Comparison of ENCODE assay signal across 20 cellular contexts in the genomic region with DNA sequence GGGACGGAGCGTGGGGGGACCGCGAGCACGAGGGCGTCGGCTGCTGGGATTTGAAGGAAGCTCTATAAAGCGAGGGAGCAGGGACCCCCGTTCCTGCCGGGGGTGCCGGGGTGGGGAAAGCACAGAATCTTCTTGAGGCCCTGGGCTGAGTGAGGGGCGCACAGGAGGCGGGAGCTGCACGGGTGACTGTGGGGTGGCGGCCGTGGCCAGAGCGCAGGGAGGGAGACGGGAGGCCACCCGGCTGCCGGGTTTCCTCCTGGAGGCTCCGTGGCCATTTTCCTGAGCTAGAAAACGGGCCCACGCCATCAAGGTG.
DNase-seq lines count a peak whose midpoint lies in the region; ATAC-seq and TF ChIP-seq lines count a peak whose summit lies in the region.
"Had no signal": no experiment of that assay in that cellular context is flagged by ENCODE, and none has a peak within 500 bp of the region (broad histone marks: within the 10 kb centered on the region; RNA-seq: fewer than 3 reads in every experiment).

No MANE protein-coding gene starts in this region.

- H3K36me3 ChIP-seq in SK-N-SH (replicated peaks in 1 of 2; ENCODE audit: control insufficient read depth in 1 of 2, insufficient read depth in 2 of 2, low read length in 1 of 2) = no peaks in the 10 kb centered on the region
- H3K36me3 ChIP-seq in testis (ENCODE audit: low read depth, missing control alignments) = no peaks in the 10 kb centered on the region

- H4K20me1 ChIP-seq in SK-N-SH (ENCODE audit: insufficient read depth) = no peaks in the 10 kb centered on the region

- TF ChIP-seq RAD21 in SK-N-SH (IDR thresholded peaks at IDR 0.05; ENCODE audit: low read length) = no peak

- H3K9me2 ChIP-seq in SK-N-SH = no peaks in the 10 kb centered on the region

- WGBS in SK-N-SH (ENCODE audit: low lambda C conversion rate) = 78% methylated on average over 19 of the region's 23 CpGs
- WGBS in testis, 2 donors = 68 to 76% methylated on average over 22 to 23 of the region's 23 CpGs

- no peak for TF ChIP-seq POLR2A in testis (IDR thresholded peaks at IDR 0.05)

- no peaks in the 10 kb centered on the region for H3K79me2 ChIP-seq in SK-N-SH (ENCODE audit: insufficient read depth)

- peak; percentile 20 for DNase-seq in SK-N-SH
- DNase-seq in testis = no peak
- no peak for DNase-seq in activated CD4-positive, alpha-beta T cell treated with anti-CD3 and anti-CD28 coated beads, Interleukin-2, amount 50 U/mL, for 48 hours
- no peak for DNase-seq in CD1c-positive myeloid dendritic cell (ENCODE audit: extremely low spot score)
- DNase-seq: AML-193; CD4-positive, CD25-positive, alpha-beta regulatory T cell; CD8-positive, alpha-beta memory T cell; DMS 273 treated with DMSO at 0.1 percent for 48 hours; DMS53; DND-41; EL; HCEC 1CT; KBM-7 had no signal

- intact Hi-C loops in testis (cut with DNase I; ENCODE audit: low total_unique reads) = no loop called here

- peak overlapping the region; percentile 68 to 91 (median 89) for H3K27ac Mint-ChIP-seq in nephron
- H3K27ac Mint-ChIP-seq: CD4-positive, CD25-positive, alpha-beta regulatory T cell; CD8-positive, alpha-beta memory T cell; IgD-negative memory B cell had no signal

- no peaks in the 10 kb centered on the region for H3K27me3 ChIP-seq in SK-N-SH (ENCODE audit: insufficient read depth)
- no peaks in the 10 kb centered on the region for H3K27me3 ChIP-seq in testis

- no peak overlapping the region for H3K4me2 ChIP-seq in SK-N-SH
- H3K4me2 ChIP-seq: A549 had no signal

- no peak for TF ChIP-seq EP300 in SK-N-SH (IDR thresholded peaks at IDR 0.05; ENCODE audit: borderline replicate concordance in 1 of 2, low read depth in 1 of 2, low read length in 1 of 2)

- no peaks in the 10 kb centered on the region for H3K36me3 Mint-ChIP-seq in nephron (ENCODE audit: low read depth)
- H3K36me3 Mint-ChIP-seq: CD4-positive, CD25-positive, alpha-beta regulatory T cell; CD8-positive, alpha-beta memory T cell; IgD-negative memory B cell had no signal

- H3K9me3 ChIP-seq in SK-N-SH = 0 out of 2 replicates have a peak, but pooled peaks cover 3% of the 10 kb centered on the region
- H3K9me3 ChIP-seq in testis = no peaks in the 10 kb centered on the region
- H3K9me3 ChIP-seq: A549 had no signal

- ATAC-seq in SK-N-SH treated with all-trans-retinoic acid at 6 μM for 48 hours (no peak), GM21737 (IDR thresholded peaks at IDR 0.05; ENCODE audit: unreplicated experiment) (no peak)
- ATAC-seq: A549, GM12878 had no signal

- no peak overlapping the region for H3K9ac ChIP-seq in SK-N-SH

- H3K9me3 Mint-ChIP-seq in nephron = peaks cover 2% of the 10 kb centered on the region
- H3K9me3 Mint-ChIP-seq: CD4-positive, CD25-positive, alpha-beta regulatory T cell; CD8-positive, alpha-beta memory T cell had no signal

- H3K27ac ChIP-seq in SK-N-SH (ENCODE audit: low read depth in 2 of 2, low read length in 1 of 2) (no peak overlapping the region), testis (no peak overlapping the region)
- H3K27ac ChIP-seq: 22Rv1, A549 had no signal

- no peaks in the 10 kb centered on the region for H3K27me3 Mint-ChIP-seq in nephron (ENCODE audit: low read depth)
- H3K27me3 Mint-ChIP-seq: CD8-positive, alpha-beta memory T cell had no signal

- CTCF ChIA-PET in SK-N-SH (lab: Yijun Ruan, JAX) = interaction anchor here (0.6 to 0.9 kb wide), 2 partner anchors 69 to 193 kb away, joined by 3 to 5 read pairs; no protein-coding TSS in a partner anchor

- POLR2A ChIA-PET in SK-N-SH (lab: Yijun Ruan, JAX) = no interaction called here

- H3K4me1 ChIP-seq in SK-N-SH (ENCODE audit: control insufficient read depth in 1 of 2, insufficient read depth in 2 of 2, low read depth in 1 of 2, low read length in 1 of 2) = peaks cover 0 to 9% of the 10 kb centered on the region in 2 experiments; a peak in 2 of 4 replicates
- peaks cover 8% of the 10 kb centered on the region for H3K4me1 ChIP-seq in testis
- H3K4me1 ChIP-seq: A549 had no signal

- H3K4me3 ChIP-seq in SK-N-SH (ENCODE audit: low read depth in 2 of 2, low read length in 1 of 2) (no peak overlapping the region), testis (peak overlapping the region; percentile 15 to 29)
- H3K4me3 ChIP-seq: A549, GM12878 had no signal

- TF ChIP-seq CTCF in SK-N-SH (IDR thresholded peaks at IDR 0.05) (no peak), nephron (IDR thresholded peaks at IDR 0.05; ENCODE audit: unreplicated experiment in 3 of 3) (no peak), testis (IDR thresholded peaks at IDR 0.05) (no peak)

- H3K4me1 Mint-ChIP-seq in nephron = peaks cover 42% of the 10 kb centered on the region
- H3K4me1 Mint-ChIP-seq: CD4-positive, CD25-positive, alpha-beta regulatory T cell; CD8-positive, alpha-beta memory T cell; IgD-negative memory B cell had no signal

- H2AFZ ChIP-seq in SK-N-SH (ENCODE audit: low read depth) = no peak overlapping the region

- no peak overlapping the region for H3K4me3 Mint-ChIP-seq in nephron
- H3K4me3 Mint-ChIP-seq: CD4-positive, CD25-positive, alpha-beta regulatory T cell; CD8-positive, alpha-beta memory T cell; IgD-negative memory B cell had no signal

- H3F3A ChIP-seq in SK-N-SH (replicated peaks; ENCODE audit: insufficient read depth) = no peaks in the 10 kb centered on the region

TF ChIP-seq in SK-N-SH, 30 proteins besides CTCF, POLR2A, EP300 and RAD21 (continues in another document):
- TF ChIP-seq YY1 (IDR thresholded peaks at IDR 0.05; ENCODE audit: low read depth) (no peak), USF2 (IDR thresholded peaks at IDR 0.05; ENCODE audit: borderline replicate concordance, low read depth, low read length) (no peak), TCF12 (IDR thresholded peaks at IDR 0.05) (no peak), MEF2A (IDR thresholded peaks at IDR 0.05; ENCODE audit: borderline replicate concordance, low read depth) (no peak), GABPA (IDR thresholded peaks at IDR 0.05; ENCODE audit: low read depth) (no peak), NFIC (IDR thresholded peaks at IDR 0.05; ENCODE audit: borderline replicate concordance) (no peak), RCOR1 (IDR thresholded peaks at IDR 0.05; ENCODE audit: low read length) (no peak)
- TF ChIP-seq, protein P1, sequence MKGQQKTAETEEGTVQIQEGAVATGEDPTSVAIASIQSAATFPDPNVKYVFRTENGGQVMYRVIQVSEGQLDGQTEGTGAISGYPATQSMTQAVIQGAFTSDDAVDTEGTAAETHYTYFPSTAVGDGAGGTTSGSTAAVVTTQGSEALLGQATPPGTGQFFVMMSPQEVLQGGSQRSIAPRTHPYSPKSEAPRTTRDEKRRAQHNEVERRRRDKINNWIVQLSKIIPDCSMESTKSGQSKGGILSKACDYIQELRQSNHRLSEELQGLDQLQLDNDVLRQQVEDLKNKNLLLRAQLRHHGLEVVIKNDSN (IDR thresholded peaks at IDR 0.05; ENCODE audit: borderline replicate concordance, low read depth) = no peak

TF ChIP-seq in SK-N-SH treated with all-trans-retinoic acid at 6 μM for 48 hours, 23 proteins besides CTCF, POLR2A, EP300 and RAD21 (continues in another document):
- no peak for TF ChIP-seq ZFP3 (CRISPR knock-in tag; IDR thresholded peaks at IDR 0.05)
- TF ChIP-seq CREB5 (CRISPR knock-in tag; IDR thresholded peaks at IDR 0.05; ENCODE audit: low read depth) = no peak
- TF ChIP-seq RARB (CRISPR knock-in tag; IDR thresholded peaks at IDR 0.05) = no peak
- TF ChIP-seq ZNF70 (CRISPR knock-in tag; IDR thresholded peaks at IDR 0.05) = no peak
- TF ChIP-seq OSR1 (CRISPR knock-in tag; IDR thresholded peaks at IDR 0.05) = no peak
- no peak for TF ChIP-seq SNAI2 (CRISPR knock-in tag; IDR thresholded peaks at IDR 0.05)
- no peak for TF ChIP-seq TCF4 (CRISPR knock-in tag; IDR thresholded peaks at IDR 0.05; ENCODE audit: borderline replicate concordance)
- no peak for TF ChIP-seq ZNF565 (CRISPR knock-in tag; conservative IDR thresholded peaks at IDR 0.05; ENCODE audit: low read depth)
- TF ChIP-seq, protein P2, sequence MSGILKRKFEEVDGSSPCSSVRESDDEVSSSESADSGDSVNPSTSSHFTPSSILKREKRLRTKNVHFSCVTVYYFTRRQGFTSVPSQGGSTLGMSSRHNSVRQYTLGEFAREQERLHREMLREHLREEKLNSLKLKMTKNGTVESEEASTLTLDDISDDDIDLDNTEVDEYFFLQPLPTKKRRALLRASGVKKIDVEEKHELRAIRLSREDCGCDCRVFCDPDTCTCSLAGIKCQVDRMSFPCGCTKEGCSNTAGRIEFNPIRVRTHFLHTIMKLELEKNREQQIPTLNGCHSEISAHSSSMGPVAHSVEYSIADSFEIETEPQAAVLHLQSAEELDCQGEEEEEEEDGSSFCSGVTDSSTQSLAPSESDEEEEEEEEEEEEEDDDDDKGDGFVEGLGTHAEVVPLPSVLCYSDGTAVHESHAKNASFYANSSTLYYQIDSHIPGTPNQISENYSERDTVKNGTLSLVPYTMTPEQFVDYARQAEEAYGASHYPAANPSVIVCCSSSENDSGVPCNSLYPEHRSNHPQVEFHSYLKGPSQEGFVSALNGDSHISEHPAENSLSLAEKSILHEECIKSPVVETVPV (CRISPR knock-in tag; IDR thresholded peaks at IDR 0.05) = no peak

Comparison
In these comparisons a context has a peak if more than half of its experiments do, and no peak if none do; other contexts are left out.
1. H3K4me3 ChIP-seq: peak in testis (2 of 2); none in SK-N-SH (0 of 2).